Comparison of ENCODE assay signal across 8 cellular contexts in genomic region chr3:51982352-51982837, GRCh38. TPM values are rescaled to one million over a fixed set of nuclear protein-coding genes. Genes with fewer than 3 reads are reported as not detected.
A peak's percentile ranks its signal among the peaks of the same experiment; 100 is the strongest.
DNase-seq lines count a peak whose midpoint lies in the region; ATAC-seq and TF ChIP-seq lines count a peak whose summit lies in the region.

No MANE protein-coding gene starts in this region.

- peak overlapping the region; percentile 67 for H3K4me3 ChIP-seq in H7 (ENCODE audit: insufficient read depth, low read depth, low read length)
- H3K4me3 ChIP-seq in foreskin fibroblast (ENCODE audit: low read depth in 1 of 2, low read length in 2 of 2) = peak overlapping the region; percentile 51 to 67

- H3K27me3 ChIP-seq in H7 (ENCODE audit: control insufficient read depth, insufficient read depth, low read length) = no peaks in the 10 kb centered on the region

- peak; percentile 55 for DNase-seq in stimulated activated CD4-positive, alpha-beta T cell treated with anti-CD3 and anti-CD28 coated beads, Interleukin-15, amount 100 ng/mL, for 24 hours
- no peak for DNase-seq in stimulated activated CD4-positive, alpha-beta T cell treated with anti-CD3 and anti-CD28 coated beads, Interleukin-4, amount 100 ng/mL, for 1 hour
- DNase-seq in H7 (peak; percentile 93), Kasumi-1 (lab: John Stamatoyannopoulos, UW) (peak; percentile 56 to 67), foreskin fibroblast (no peak), omental fat pad (ENCODE audit: low spot score) (no peak), foreskin melanocyte (no peak)
- DNase-seq in activated CD4-positive, alpha-beta T cell treated with anti-CD3 and anti-CD28 coated beads, Interleukin-2, amount 50 U/mL, for 1 hour = peak; percentile 25

- no peaks in the 10 kb centered on the region; the same call in 1 of the 2 replicates for H3K36me3 ChIP-seq in H7 (replicated peaks; ENCODE audit: control insufficient read depth, insufficient read depth, low read length)

- TF ChIP-seq CTCF in foreskin fibroblast (IDR thresholded peaks at IDR 0.05; ENCODE audit: low read depth, low read length) (peak; percentile 45), omental fat pad (IDR thresholded peaks at IDR 0.05) (peak in 1 of 3 donors; percentile 4)

- ATAC-seq in omental fat pad (ENCODE audit: low FRiP score) = peak; percentile 11

RNA-seq across cellular contexts. Expression of gene ACY1, which starts 0.9 kb away (rescaled TPM):
- 97.7 and 101 TPM in 2 replicates for total RNA-seq in H7 (2014; rRNA removed; shearing (Covaris generic))
- total RNA-seq in omental fat pad = 10 to 100 TPM; 34.0 to 57.7 (median 52.1) TPM

RNA-seq across cellular contexts. Expression of gene ABHD14A, which starts 7.5 kb away (rescaled TPM):
- total RNA-seq in H7 (2014; rRNA removed; shearing (Covaris generic)) = 7.5 and 7.7 TPM in 2 replicates
- 10 to 100 TPM; 19.0 to 53.4 (median 24.5) TPM for total RNA-seq in omental fat pad

RNA-seq across cellular contexts. Expression of gene ABHD14B, which starts 8.5 kb away (rescaled TPM):
- total RNA-seq in H7 (2014; rRNA removed; shearing (Covaris generic)) = 20.8 and 24.3 TPM in 2 replicates
- total RNA-seq in omental fat pad = 10 to 100 TPM; 57.3 to 87.1 (median 80.9) TPM

RNA-seq across cellular contexts. Expression of gene RPL29, which starts 13.3 kb away (rescaled TPM):
- total RNA-seq in H7 (2014; rRNA removed; shearing (Covaris generic)) = 1,001 and 1,107 TPM in 2 replicates
- total RNA-seq in omental fat pad = 1,000 to 10,000 TPM; 1,723 to 2,189 (median 1,972) TPM

RNA-seq across cellular contexts. Expression of gene PCBP4, which starts 15.1 kb away (rescaled TPM):
- 29.4 and 48.1 TPM in 2 replicates for total RNA-seq in H7 (2014; rRNA removed; shearing (Covaris generic))
- 10 to 100 TPM; 21.4 to 84.0 (median 23.4) TPM for total RNA-seq in omental fat pad

Comparison
In these comparisons a context has a peak if more than half of its experiments do, and no peak if none do; other contexts are left out.
1. DNase-seq: peak in stimulated activated CD4-positive, alpha-beta T cell treated with anti-CD3 and anti-CD28 coated beads, Interleukin-15, amount 100 ng/mL, for 24 hours (single experiment), H7 (single experiment), Kasumi-1 (2 of 2) and activated CD4-positive, alpha-beta T cell treated with anti-CD3 and anti-CD28 coated beads, Interleukin-2, amount 50 U/mL, for 1 hour (single experiment); none in stimulated activated CD4-positive, alpha-beta T cell treated with anti-CD3 and anti-CD28 coated beads, Interleukin-4, amount 100 ng/mL, for 1 hour (single experiment), foreskin fibroblast (0 of 2), omental fat pad (single experiment) and foreskin melanocyte (single experiment).